ENCODE assay signal across 1 cellular context in genomic region chr22:47172771-47173534, GRCh38.
TF ChIP-seq lines count a peak whose summit lies in the region.

No MANE protein-coding gene starts in this region.

TF ChIP-seq in HepG2, 621 proteins besides CTCF, POLR2A, EP300 and RAD21 (continued from another document):
- TF ChIP-seq KLF11 (CRISPR knock-in tag; IDR thresholded peaks at IDR 0.05) (no peak), MBD4 (IDR thresholded peaks at IDR 0.05; ENCODE audit: borderline replicate concordance, low read length) (no peak), ZNF121 (CRISPR knock-in tag; IDR thresholded peaks at IDR 0.05) (no peak), CEBPZ (IDR thresholded peaks at IDR 0.05; ENCODE audit: low read length) (no peak), ZNF33B (CRISPR knock-in tag; IDR thresholded peaks at IDR 0.05) (no peak), MZF1 (CRISPR knock-in tag; IDR thresholded peaks at IDR 0.05; ENCODE audit: borderline replicate concordance) (no peak), PCBP1 (IDR thresholded peaks at IDR 0.05; ENCODE audit: borderline replicate concordance, low read depth, low read length) (no peak), FLYWCH1 (CRISPR knock-in tag; IDR thresholded peaks at IDR 0.05) (no peak)
- TF ChIP-seq, protein P1, sequence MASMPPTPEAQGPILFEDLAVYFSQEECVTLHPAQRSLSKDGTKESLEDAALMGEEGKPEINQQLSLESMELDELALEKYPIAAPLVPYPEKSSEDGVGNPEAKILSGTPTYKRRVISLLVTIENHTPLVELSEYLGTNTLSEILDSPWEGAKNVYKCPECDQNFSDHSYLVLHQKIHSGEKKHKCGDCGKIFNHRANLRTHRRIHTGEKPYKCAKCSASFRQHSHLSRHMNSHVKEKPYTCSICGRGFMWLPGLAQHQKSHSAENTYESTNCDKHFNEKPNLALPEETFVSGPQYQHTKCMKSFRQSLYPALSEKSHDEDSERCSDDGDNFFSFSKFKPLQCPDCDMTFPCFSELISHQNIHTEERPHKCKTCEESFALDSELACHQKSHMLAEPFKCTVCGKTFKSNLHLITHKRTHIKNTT (CRISPR knock-in tag; IDR thresholded peaks at IDR 0.05): no peak
- TF ChIP-seq, protein P2, sequence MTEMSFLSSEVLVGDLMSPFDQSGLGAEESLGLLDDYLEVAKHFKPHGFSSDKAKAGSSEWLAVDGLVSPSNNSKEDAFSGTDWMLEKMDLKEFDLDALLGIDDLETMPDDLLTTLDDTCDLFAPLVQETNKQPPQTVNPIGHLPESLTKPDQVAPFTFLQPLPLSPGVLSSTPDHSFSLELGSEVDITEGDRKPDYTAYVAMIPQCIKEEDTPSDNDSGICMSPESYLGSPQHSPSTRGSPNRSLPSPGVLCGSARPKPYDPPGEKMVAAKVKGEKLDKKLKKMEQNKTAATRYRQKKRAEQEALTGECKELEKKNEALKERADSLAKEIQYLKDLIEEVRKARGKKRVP (CRISPR knock-in tag; IDR thresholded peaks at IDR 0.05): no peak
